Comparison of ENCODE assay signal across 24 cellular contexts in genomic region chr12:108845696-108846095, GRCh38. TPM values are rescaled to one million over a fixed set of nuclear protein-coding genes. Genes with fewer than 3 reads are reported as not detected.
A peak's percentile ranks its signal among the peaks of the same experiment; 100 is the strongest.
DNase-seq lines count a peak whose midpoint lies in the region; ATAC-seq and TF ChIP-seq lines count a peak whose summit lies in the region.
"Had no signal": no experiment of that assay in that cellular context is flagged by ENCODE, and none has a peak within 500 bp of the region (broad histone marks: within the 10 kb centered on the region; RNA-seq: fewer than 3 reads in every experiment).

No MANE protein-coding gene starts in this region.

- H3K9me3 ChIP-seq in BLaER1 (no peaks in the 10 kb centered on the region), fibroblast of lung (ENCODE audit: control insufficient read depth, insufficient read depth, low read depth, low read length) (no peaks in the 10 kb centered on the region), gastrocnemius medialis (no peaks in the 10 kb centered on the region)
- H3K9me3 ChIP-seq: adrenal gland, breast epithelium, suprapubic skin had no signal

- DNase-seq in NCI-H69 (lab: John Stamatoyannopoulos, UW) (peak; percentile 48), fibroblast of lung (ENCODE audit: low read depth in 2 of 2) (no peak), gastrocnemius medialis (no peak), HT-29 (ENCODE audit: low spot score) (no peak), RKO (ENCODE audit: low spot score) (no peak)
- DNase-seq: activated CD4-positive, alpha-beta T cell treated with anti-CD3 and anti-CD28 coated beads, Interleukin-2, amount 50 U/mL, for 1 hour; activated gamma-delta T cell; CD4-positive, alpha-beta T cell; erythroblast; kidney glomerular epithelial cell; NCI-H1436; NCI-H526; T-cell had no signal

- H2AFZ ChIP-seq in fibroblast of lung (ENCODE audit: low read length): no peak overlapping the region

- H3K9ac ChIP-seq in BLaER1 (0 out of 2 replicates have a peak overlapping the region, but pooled peaks have one; percentile 18), fibroblast of lung (ENCODE audit: insufficient read depth, low read length) (no peak overlapping the region)

- TF ChIP-seq CTCF in fibroblast of lung (conservative IDR thresholded peaks at IDR 0.05 in 1 of 2, IDR thresholded peaks at IDR 0.05 in 1 of 2; ENCODE audit: low read depth in 1 of 2, low read length in 2 of 2) (no peak), gastrocnemius medialis (IDR thresholded peaks at IDR 0.05 in 4 of 5, conservative IDR thresholded peaks at IDR 0.05 in 1 of 5) (no peak)

- H3K36me3 ChIP-seq in BLaER1: peaks cover 51% of the 10 kb centered on the region
- H3K36me3 ChIP-seq in fibroblast of lung (ENCODE audit: control insufficient read depth, insufficient read depth, low read length): peaks cover 31% of the 10 kb centered on the region
- peaks cover 0 to 16% of the 10 kb centered on the region in 2 donors for H3K36me3 ChIP-seq in gastrocnemius medialis
- H3K36me3 ChIP-seq: breast epithelium had no signal

- H3K79me2 ChIP-seq in fibroblast of lung (ENCODE audit: control insufficient read depth, insufficient read depth, low read length): peaks cover 81% of the 10 kb centered on the region

- H3K4me3 ChIP-seq in BLaER1 (no peak overlapping the region), fibroblast of lung (replicated peaks in 1 of 4; ENCODE audit: control extremely low read depth in 1 of 4, insufficient read depth in 1 of 4, low read depth in 3 of 4, low read length in 4 of 4) (no peak overlapping the region), gastrocnemius medialis (no peak overlapping the region)
- H3K4me3 ChIP-seq: adrenal gland, breast epithelium, suprapubic skin had no signal

- intact Hi-C loops in gastrocnemius medialis (cut with DNase I; ENCODE audit: low total_unique reads): loop anchor here (2.0 kb wide), 1 partner anchor 73 kb away; no protein-coding TSS in a partner anchor

- H4K20me1 ChIP-seq in BLaER1 (peaks cover 35% of the 10 kb centered on the region), fibroblast of lung (ENCODE audit: control insufficient read depth, extremely low read depth, insufficient read depth, low read length) (no peaks in the 10 kb centered on the region)

- ATAC-seq in gastrocnemius medialis (no peak), HG02885 (IDR thresholded peaks at IDR 0.05; ENCODE audit: poor library complexity, unreplicated experiment) (no peak), GM21619 (IDR thresholded peaks at IDR 0.05; ENCODE audit: unreplicated experiment) (no peak)
- ATAC-seq: natural killer cell treated with Interleukin-12 subunit alpha and Interleukin-12 subunit beta and Interleukin-15 and Interleukin-18, amount 100 ng/mL, for 72 hours; T-cell had no signal

- H3K4me2 ChIP-seq in BLaER1 (peak overlapping the region; percentile 58), fibroblast of lung (ENCODE audit: extremely low read depth, insufficient read depth, low read length) (no peak overlapping the region)

- no peak for TF ChIP-seq POLR2A in gastrocnemius medialis (IDR thresholded peaks at IDR 0.05)

- H3K27me3 ChIP-seq in BLaER1 (no peaks in the 10 kb centered on the region), fibroblast of lung (ENCODE audit: control insufficient read depth, insufficient read depth, low read length) (no peaks in the 10 kb centered on the region), gastrocnemius medialis (no peaks in the 10 kb centered on the region)
- H3K27me3 ChIP-seq: adrenal gland, breast epithelium, suprapubic skin had no signal

- in situ Hi-C loops in gastrocnemius medialis (cut with MboI; ENCODE audit: low sequenced_read_pairs in 4 of 4): no loop called here

- H3K27ac ChIP-seq in BLaER1 (no peak overlapping the region), fibroblast of lung (ENCODE audit: insufficient read depth, low read length) (peak overlapping the region; percentile 64), gastrocnemius medialis (peak overlapping the region; percentile 76 to 98 (median 90))
- H3K27ac ChIP-seq: suprapubic skin had no signal

- H3K4me1 ChIP-seq in BLaER1 (peaks cover 25% of the 10 kb centered on the region), fibroblast of lung (ENCODE audit: control insufficient read depth, extremely low read depth, insufficient read depth, low read length) (peaks cover 23% of the 10 kb centered on the region), gastrocnemius medialis (peaks cover 58 to 60% of the 10 kb centered on the region in 2 donors)
- H3K4me1 ChIP-seq: breast epithelium had no signal

RNA-seq across cellular contexts. Expression of gene SSH1, which starts 11.7 kb away (rescaled TPM):
- total RNA-seq in fibroblast of lung (14.4 and 24.9 TPM in 2 replicates), gastrocnemius medialis (10 to 100 TPM; 19.6 to 33.6 (median 22.8) TPM)
- polyA plus RNA-seq in fibroblast of lung: 22.1 and 31.9 TPM in 2 replicates
- 21.3 and 23.4 TPM in 2 replicates for polyA plus RNA-seq in fibroblast of lung (2012)
- 66.6 and 95.5 TPM in 2 replicates for polyA minus RNA-seq in fibroblast of lung (ENCODE audit: low replicate concordance)
- total RNA-seq in HT-29 (2014; rRNA removed; shearing (Covaris generic)): 10.4 and 13.1 TPM in 2 replicates

RNA-seq across cellular contexts. Expression of gene DAO, which starts 34.2 kb away (rescaled TPM):
- not detected in 2 replicates for total RNA-seq in fibroblast of lung
- not detected in 2 replicates for polyA plus RNA-seq in fibroblast of lung
- not detected in 2 replicates for polyA plus RNA-seq in fibroblast of lung (2012)
- not detected in 2 replicates for polyA minus RNA-seq in fibroblast of lung (ENCODE audit: low replicate concordance)
- not detected for total RNA-seq in gastrocnemius medialis
- total RNA-seq in HT-29 (2014; rRNA removed; shearing (Covaris generic)): not detected in 2 replicates
- total RNA-seq: adrenal gland; breast epithelium; CD4-positive, alpha-beta T cell; frontal cortex; MCF 10A; mesothelial cell of epicardium; natural killer cell treated with Interleukin-12 subunit alpha and Interleukin-12 subunit beta and Interleukin-15 and Interleukin-18, amount 100 ng/mL, for 72 hours; suprapubic skin; T-cell had no signal
- polyA plus RNA-seq: adrenal gland, IgD-negative memory B cell had no signal
